27 cellular contexts compared by ENCODE assay signal in genomic region chr21:17576080-17576835, GRCh38. TPM values are rescaled to one million over a fixed set of nuclear protein-coding genes. Genes with fewer than 3 reads are reported as not detected.
A peak's percentile ranks its signal among the peaks of the same experiment; 100 is the strongest.
DNase-seq lines count a peak whose midpoint lies in the region; FAIRE-seq and TF ChIP-seq lines count a peak whose summit lies in the region.
"Had no signal": no experiment of that assay in that cellular context is flagged by ENCODE, and none has a peak within 500 bp of the region (broad histone marks: within the 10 kb centered on the region; RNA-seq: fewer than 3 reads in every experiment).

No MANE protein-coding gene starts in this region.

- no peak for FAIRE-seq in RCC 7860 (lab: Jason Lieb, UNC)
- FAIRE-seq: endometrium had no signal

- H3K27me3 Mint-ChIP-seq in type B pancreatic cell: no peaks in the 10 kb centered on the region
- H3K27me3 Mint-ChIP-seq in activated T-helper 2 cell treated with anti-CD3 and anti-CD28 coated beads, Interferon-gamma antibody, Interleukin-2, Interleukin-4, amounts not matched to agents 10 μg/mL and 5 μg/mL and 100 μg/mL, durations not matched to agents 14 hours and 24 hours and 36 hours (ENCODE audit: low read depth): peaks cover 9% of the 10 kb centered on the region
- H3K27me3 Mint-ChIP-seq: activated naive CD4-positive, alpha-beta T cell treated with anti-CD3 and anti-CD28 coated beads, Interleukin-2, amount 10 ng/mL, durations not matched to agents 7 days and 5 days had no signal

- TF ChIP-seq CTCF in type B pancreatic cell (conservative IDR thresholded peaks at IDR 0.05): no peak

- H3K36me3 Mint-ChIP-seq in type B pancreatic cell: peaks cover 8% of the 10 kb centered on the region
- no peaks in the 10 kb centered on the region for H3K36me3 Mint-ChIP-seq in activated T-helper 2 cell treated with anti-CD3 and anti-CD28 coated beads, Interferon-gamma antibody, Interleukin-2, Interleukin-4, amounts not matched to agents 10 μg/mL and 5 μg/mL and 100 μg/mL, durations not matched to agents 14 hours and 24 hours and 36 hours (ENCODE audit: low read depth)
- H3K36me3 Mint-ChIP-seq: activated naive CD4-positive, alpha-beta T cell treated with anti-CD3 and anti-CD28 coated beads, Interleukin-2, amount 10 ng/mL, durations not matched to agents 7 days and 5 days; natural killer cell had no signal

- H3K27ac Mint-ChIP-seq in type B pancreatic cell: no peak overlapping the region
- H3K27ac Mint-ChIP-seq in activated T-helper 2 cell treated with anti-CD3 and anti-CD28 coated beads, Interferon-gamma antibody, Interleukin-2, Interleukin-4, amounts not matched to agents 10 μg/mL and 5 μg/mL and 100 μg/mL, durations not matched to agents 14 hours and 24 hours and 36 hours: no peak overlapping the region
- H3K27ac Mint-ChIP-seq: activated CD4-positive, alpha-beta T cell treated with anti-CD3 and anti-CD28 coated beads, Interleukin-2, amount 10 ng/mL, durations not matched to agents 7 days and 5 days; activated naive CD4-positive, alpha-beta T cell treated with anti-CD3 and anti-CD28 coated beads, Interleukin-2, amount 10 ng/mL, durations not matched to agents 7 days and 5 days; activated T-cell treated with anti-CD3 and anti-CD28 coated beads, Interleukin-2, amount 50 U/mL, for 72 hours; dendritic cell treated with granulocyte-macrophage colony-stimulating factor and Interleukin-4, amounts not matched to agents 40 ng/mL and 50 ng/mL, for 4 days; natural killer cell; T-helper 2 cell treated with Interferon-gamma antibody and Interleukin-4, amounts not matched to agents 5 μg/mL and 100 μg/mL, for 36 hours had no signal

- intact Hi-C loops in activated T-helper 2 cell treated with anti-CD3 and anti-CD28 coated beads, Interferon-gamma antibody, Interleukin-2, Interleukin-4, amounts not matched to agents 10 μg/mL and 5 μg/mL and 100 μg/mL, durations not matched to agents 14 hours and 24 hours and 36 hours (cut with micrococcal nuclease): no loop called here

- no peaks in the 10 kb centered on the region for H3K4me1 Mint-ChIP-seq in type B pancreatic cell (ENCODE audit: unreplicated experiment)
- H3K4me1 Mint-ChIP-seq in activated T-helper 2 cell treated with anti-CD3 and anti-CD28 coated beads, Interferon-gamma antibody, Interleukin-2, Interleukin-4, amounts not matched to agents 10 μg/mL and 5 μg/mL and 100 μg/mL, durations not matched to agents 14 hours and 24 hours and 36 hours (ENCODE audit: low read depth): no peaks in the 10 kb centered on the region
- H3K4me1 Mint-ChIP-seq: activated CD4-positive, alpha-beta T cell treated with anti-CD3 and anti-CD28 coated beads, Interleukin-2, amount 10 ng/mL, durations not matched to agents 7 days and 5 days; activated naive CD4-positive, alpha-beta T cell treated with anti-CD3 and anti-CD28 coated beads, Interleukin-2, amount 10 ng/mL, durations not matched to agents 7 days and 5 days; natural killer cell had no signal

- H3K4me3 Mint-ChIP-seq in type B pancreatic cell: no peak overlapping the region
- no peak overlapping the region for H3K4me3 Mint-ChIP-seq in activated T-helper 2 cell treated with anti-CD3 and anti-CD28 coated beads, Interferon-gamma antibody, Interleukin-2, Interleukin-4, amounts not matched to agents 10 μg/mL and 5 μg/mL and 100 μg/mL, durations not matched to agents 14 hours and 24 hours and 36 hours (ENCODE audit: low read depth)
- H3K4me3 Mint-ChIP-seq: activated CD4-positive, alpha-beta T cell treated with anti-CD3 and anti-CD28 coated beads, Interleukin-2, amount 10 ng/mL, durations not matched to agents 7 days and 5 days; activated naive CD4-positive, alpha-beta T cell treated with anti-CD3 and anti-CD28 coated beads, Interleukin-2, amount 10 ng/mL, durations not matched to agents 7 days and 5 days; activated T-cell treated with anti-CD3 and anti-CD28 coated beads, Interleukin-2, amount 50 U/mL, for 72 hours; dendritic cell treated with granulocyte-macrophage colony-stimulating factor and Interleukin-4, amounts not matched to agents 40 ng/mL and 50 ng/mL, for 4 days; natural killer cell; T-helper 2 cell treated with Interferon-gamma antibody and Interleukin-4, amounts not matched to agents 5 μg/mL and 100 μg/mL, for 36 hours had no signal

- no peaks in the 10 kb centered on the region for H3K9me3 Mint-ChIP-seq in type B pancreatic cell
- H3K9me3 Mint-ChIP-seq in activated T-helper 2 cell treated with anti-CD3 and anti-CD28 coated beads, Interferon-gamma antibody, Interleukin-2, Interleukin-4, amounts not matched to agents 10 μg/mL and 5 μg/mL and 100 μg/mL, durations not matched to agents 14 hours and 24 hours and 36 hours: no peaks in the 10 kb centered on the region
- H3K9me3 Mint-ChIP-seq: activated CD4-positive, alpha-beta T cell treated with anti-CD3 and anti-CD28 coated beads, Interleukin-2, amount 10 ng/mL, durations not matched to agents 7 days and 5 days; activated naive CD4-positive, alpha-beta T cell treated with anti-CD3 and anti-CD28 coated beads, Interleukin-2, amount 10 ng/mL, durations not matched to agents 7 days and 5 days; activated T-cell treated with anti-CD3 and anti-CD28 coated beads, Interleukin-2, amount 50 U/mL, for 72 hours; dendritic cell treated with granulocyte-macrophage colony-stimulating factor and Interleukin-4, amounts not matched to agents 40 ng/mL and 50 ng/mL, for 4 days; natural killer cell; T-helper 2 cell treated with Interferon-gamma antibody and Interleukin-4, amounts not matched to agents 5 μg/mL and 100 μg/mL, for 36 hours had no signal

- peak; percentile 8 for DNase-seq in EH (ENCODE audit: low read depth)
- peak; percentile 20 to 90 (median 54) for DNase-seq in NCI-H1417 (lab: John Stamatoyannopoulos, UW)
- peak; percentile 45 for DNase-seq in NCI-H774 (lab: John Stamatoyannopoulos, UW)
- peak; percentile 34 for DNase-seq in left kidney (ENCODE audit: low read depth, low spot score)
- no peak for DNase-seq in RCC 7860 (ENCODE audit: low spot score)
- no peak for DNase-seq in type B pancreatic cell (ENCODE audit: extremely low spot score, unreplicated experiment)
- no peak for DNase-seq in activated T-helper 2 cell treated with anti-CD3 and anti-CD28 coated beads, Interferon-gamma antibody, Interleukin-2, Interleukin-4, amounts not matched to agents 10 μg/mL and 5 μg/mL and 100 μg/mL, durations not matched to agents 14 hours and 24 hours and 36 hours (ENCODE audit: low spot score)
- DNase-seq in OCI-M1 (lab: John Stamatoyannopoulos, UW): no peak
- DNase-seq: activated CD4-positive, alpha-beta T cell treated with anti-CD3 and anti-CD28 coated beads, Interleukin-2, amount 10 ng/mL, durations not matched to agents 7 days and 5 days; activated naive CD4-positive, alpha-beta T cell treated with anti-CD3 and anti-CD28 coated beads, Interleukin-2, amount 10 ng/mL, durations not matched to agents 7 days and 5 days; activated T-cell treated with anti-CD3 and anti-CD28 coated beads, Interleukin-2, amount 50 U/mL, for 72 hours; caudate nucleus; GOT3; hypothalamus; Kasumi-1; left ventricle myocardium superior; midbrain; natural killer cell; NCI-H1048; NCI-H2107; NCI-H524 treated with DMSO at 0.1 percent for 48 hours; retina; stimulated activated CD4-positive, alpha-beta T cell treated with anti-CD3 and anti-CD28 coated beads, Interleukin-4, amount 100 ng/mL, for 1 hour; stimulated activated naive CD4-positive, alpha-beta T cell had no signal

RNA-seq across cellular contexts. Expression of gene BTG3, which starts 36.4 kb away (rescaled TPM):
- 37.5 and 47.9 TPM in 2 replicates for total RNA-seq in type B pancreatic cell (ENCODE audit: low replicate concordance)
- total RNA-seq in activated T-helper 2 cell treated with anti-CD3 and anti-CD28 coated beads, Interferon-gamma antibody, Interleukin-2, Interleukin-4, amounts not matched to agents 10 μg/mL and 5 μg/mL and 100 μg/mL, durations not matched to agents 14 hours and 24 hours and 36 hours: 58.3 and 58.9 TPM in 2 replicates

Comparison
In these comparisons a context has a peak if more than half of its experiments do, and no peak if none do; other contexts are left out.
1. DNase-seq: peak in EH (single experiment), NCI-H1417 (3 of 3), NCI-H774 (single experiment) and left kidney (single experiment); none in RCC 7860 (single experiment), type B pancreatic cell (single experiment), activated T-helper 2 cell treated with anti-CD3 and anti-CD28 coated beads, Interferon-gamma antibody, Interleukin-2, Interleukin-4, amounts not matched to agents 10 μg/mL and 5 μg/mL and 100 μg/mL, durations not matched to agents 14 hours and 24 hours and 36 hours (single experiment) and OCI-M1 (single experiment).